Comparison of ENCODE assay signal across 14 cellular contexts in the genomic region with DNA sequence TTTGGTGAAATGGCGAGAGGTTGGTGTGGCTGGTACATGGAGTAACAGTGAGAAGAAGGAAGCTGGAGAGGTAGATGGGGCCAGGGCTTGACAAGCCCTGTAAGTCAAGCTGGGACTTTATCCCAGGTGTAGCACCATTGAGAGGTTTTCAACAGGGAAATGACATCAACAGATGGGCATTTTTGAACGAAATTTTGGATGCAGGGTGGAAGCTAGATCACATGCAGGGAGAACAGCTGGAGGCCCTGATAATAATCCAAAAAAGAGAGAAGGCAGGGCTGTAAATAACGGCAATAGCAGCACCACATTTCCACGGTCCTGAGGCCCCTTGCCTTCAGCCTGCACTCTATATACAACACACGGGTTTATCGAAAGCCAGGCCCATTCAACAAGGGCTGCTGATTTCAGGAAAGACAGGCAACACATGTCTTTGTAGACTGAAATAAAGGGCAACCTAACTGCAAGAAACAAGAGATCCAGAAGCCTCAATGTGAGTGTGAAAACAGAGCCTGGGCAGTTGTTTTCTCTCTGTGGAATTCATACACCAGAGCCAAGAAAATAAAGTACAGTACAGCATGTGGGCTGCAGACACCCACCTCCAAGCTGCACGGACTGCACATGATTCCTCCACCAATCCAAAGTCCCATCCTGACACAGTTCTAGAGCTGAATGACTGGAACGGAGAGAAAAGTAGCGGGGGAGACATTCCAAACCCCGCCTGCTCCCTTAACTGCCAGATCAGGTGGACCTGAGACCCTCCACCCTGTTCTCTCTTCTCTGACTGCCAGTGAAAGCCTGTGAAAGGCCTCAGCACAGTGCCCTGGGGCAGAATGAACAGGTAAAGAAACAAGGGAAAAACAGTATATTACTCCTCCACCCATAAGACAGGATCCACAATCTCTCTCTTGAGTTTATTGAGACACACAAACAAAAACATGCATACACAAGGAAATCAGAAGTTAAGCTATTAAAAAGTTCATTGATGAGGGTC. TPM values are rescaled to one million over a fixed set of nuclear protein-coding genes. Genes with fewer than 3 reads are reported as not detected.
DNase-seq lines count a peak whose midpoint lies in the region; ATAC-seq and TF ChIP-seq lines count a peak whose summit lies in the region.
"Had no signal": no experiment of that assay in that cellular context is flagged by ENCODE, and none has a peak within 500 bp of the region (broad histone marks: within the 10 kb centered on the region; RNA-seq: fewer than 3 reads in every experiment).

No MANE protein-coding gene starts in this region.

- no peaks in the 10 kb centered on the region for H3K9me3 ChIP-seq in CD4-positive, alpha-beta T cell (ENCODE audit: control insufficient read depth, low read length)
- H3K9me3 ChIP-seq: Caco-2 had no signal

- H3K4me3 Mint-ChIP-seq in CD4-positive, alpha-beta T cell: no peak overlapping the region
- no peak overlapping the region for H3K4me3 Mint-ChIP-seq in nephron progenitor cell
- no peak overlapping the region for H3K4me3 Mint-ChIP-seq in activated CD4-positive, alpha-beta T cell treated with anti-CD3 and anti-CD28 coated beads for 36 hours
- H3K4me3 Mint-ChIP-seq: immature natural killer cell had no signal

- H3K27me3 ChIP-seq in CD4-positive, alpha-beta T cell (ENCODE audit: control insufficient read depth, insufficient read depth, low read length): no peaks in the 10 kb centered on the region

- H3K27ac ChIP-seq in CD4-positive, alpha-beta T cell (ENCODE audit: low read depth, low read length): no peak overlapping the region

- no peaks in the 10 kb centered on the region for H3K9me3 Mint-ChIP-seq in CD4-positive, alpha-beta T cell
- no peaks in the 10 kb centered on the region for H3K9me3 Mint-ChIP-seq in nephron progenitor cell
- no peaks in the 10 kb centered on the region for H3K9me3 Mint-ChIP-seq in activated CD4-positive, alpha-beta T cell treated with anti-CD3 and anti-CD28 coated beads for 36 hours (ENCODE audit: low read depth)
- H3K9me3 Mint-ChIP-seq: immature natural killer cell had no signal

- no peaks in the 10 kb centered on the region for H3K27me3 Mint-ChIP-seq in CD4-positive, alpha-beta T cell
- no peaks in the 10 kb centered on the region for H3K27me3 Mint-ChIP-seq in nephron progenitor cell (ENCODE audit: low read depth, poor library complexity)
- H3K27me3 Mint-ChIP-seq in activated CD4-positive, alpha-beta T cell treated with anti-CD3 and anti-CD28 coated beads for 36 hours: no peaks in the 10 kb centered on the region

- peak overlapping the region; percentile 88 for H3K27ac Mint-ChIP-seq in CD4-positive, alpha-beta T cell
- H3K27ac Mint-ChIP-seq in nephron progenitor cell: peak overlapping the region; percentile 18
- H3K27ac Mint-ChIP-seq in activated CD4-positive, alpha-beta T cell treated with anti-CD3 and anti-CD28 coated beads for 36 hours: no peak overlapping the region
- H3K27ac Mint-ChIP-seq: immature natural killer cell had no signal

- intact Hi-C loops in CD4-positive, alpha-beta T cell (cut with DNase I, micrococcal nuclease): loop anchor here (5.0 kb wide), 2 partner anchors 33 to 37 kb away; no protein-coding TSS in a partner anchor
- intact Hi-C loops in activated CD4-positive, alpha-beta T cell treated with anti-CD3 and anti-CD28 coated beads for 36 hours (cut with DNase I, micrococcal nuclease): loop anchor here in 1 of 2 experiments (5.0 kb wide), 1 partner anchor 37 kb away; no protein-coding TSS in a partner anchor

- TF ChIP-seq CTCF in CD4-positive, alpha-beta T cell (IDR thresholded peaks at IDR 0.05): no peak
- no peak for TF ChIP-seq CTCF in nephron progenitor cell (IDR thresholded peaks at IDR 0.05)

- H3K4me1 Mint-ChIP-seq in CD4-positive, alpha-beta T cell (ENCODE audit: low read depth): peaks cover 50% of the 10 kb centered on the region
- peaks cover 8% of the 10 kb centered on the region for H3K4me1 Mint-ChIP-seq in nephron progenitor cell
- H3K4me1 Mint-ChIP-seq in activated CD4-positive, alpha-beta T cell treated with anti-CD3 and anti-CD28 coated beads for 36 hours: peaks cover 34% of the 10 kb centered on the region

- POLR2A ChIA-PET in CD4-positive, alpha-beta T cell (lab: Charles Lee): interaction anchor here (0.8 kb wide), 1 partner anchor 38 kb away, joined by 3 read pairs; no protein-coding TSS in a partner anchor
- POLR2A ChIA-PET in activated CD4-positive, alpha-beta T cell treated with anti-CD3 and anti-CD28 coated beads for 36 hours (lab: Charles Lee): no interaction called here

- H3K36me3 Mint-ChIP-seq in CD4-positive, alpha-beta T cell (ENCODE audit: low read depth): peaks cover 66% of the 10 kb centered on the region
- H3K36me3 Mint-ChIP-seq in nephron progenitor cell (ENCODE audit: low read depth): peaks cover 18% of the 10 kb centered on the region
- peaks cover 12% of the 10 kb centered on the region for H3K36me3 Mint-ChIP-seq in activated CD4-positive, alpha-beta T cell treated with anti-CD3 and anti-CD28 coated beads for 36 hours (ENCODE audit: low read depth)

- no peak for ATAC-seq in CD4-positive, alpha-beta T cell (ENCODE audit: poor library complexity)
- no peak for ATAC-seq in activated CD4-positive, alpha-beta T cell treated with anti-CD3 and anti-CD28 coated beads for 36 hours
- ATAC-seq: SK-N-SH treated with all-trans-retinoic acid at 6 μM for 48 hours had no signal

- no peak for DNase-seq in CD4-positive, alpha-beta T cell
- DNase-seq in OCI-M1 (lab: John Stamatoyannopoulos, UW) (peak; percentile 13), fibroblast of peridontal ligament (ENCODE audit: extremely low read depth) (peak; percentile 3), nephron progenitor cell (no peak), GOT3 (lab: John Stamatoyannopoulos, UW) (no peak), DMS153 (lab: John Stamatoyannopoulos, UW) (no peak)
- no peak for DNase-seq in stimulated activated CD4-positive, alpha-beta T cell treated with anti-CD3 and anti-CD28 coated beads, Interleukin-1b, Interleukin-23, amount 100 ng/mL, for 48 hours
- DNase-seq in activated CD4-positive, alpha-beta T cell treated with anti-CD3 and anti-CD28 coated beads for 36 hours: no peak
- DNase-seq: Caco-2; immature natural killer cell; NCI-H146; stimulated activated CD4-positive, alpha-beta T cell treated with anti-CD3 and anti-CD28 coated beads, Interleukin-2, amount 100 ng/mL, for 48 hours; trophoblast cell had no signal

- CTCF ChIA-PET in CD4-positive, alpha-beta T cell (lab: Charles Lee): no interaction called here
- CTCF ChIA-PET in activated CD4-positive, alpha-beta T cell treated with anti-CD3 and anti-CD28 coated beads for 36 hours (lab: Charles Lee): interaction anchor here (1.1 to 3.3 kb wide), 2 partner anchors 39 to 43 kb away, joined by 5 to 11 read pairs; no protein-coding TSS in a partner anchor

RNA-seq across cellular contexts. Expression of a gene that starts 36.3 kb away (rescaled TPM):
- total RNA-seq in CD4-positive, alpha-beta T cell: 10 to 100 TPM; 22.0 to 25.9 TPM
- 10 to 100 TPM in 1 of 2 experiments, 1 to 10 TPM in 1; 6.8 to 10.8 TPM for total RNA-seq in activated CD4-positive, alpha-beta T cell treated with anti-CD3 and anti-CD28 coated beads for 36 hours

RNA-seq across cellular contexts. Expression of a gene that starts 54.6 kb away (rescaled TPM):
- 10 to 100 TPM; 52.7 to 53.2 TPM for total RNA-seq in CD4-positive, alpha-beta T cell
- 10 to 100 TPM; 18.9 to 32.1 TPM for total RNA-seq in activated CD4-positive, alpha-beta T cell treated with anti-CD3 and anti-CD28 coated beads for 36 hours

Comparison
In these comparisons a context has a peak if more than half of its experiments do, and no peak if none do; other contexts are left out.
1. DNase-seq: peak in OCI-M1 (single experiment) and fibroblast of peridontal ligament (single experiment); none in CD4-positive, alpha-beta T cell (0 of 10), nephron progenitor cell (single experiment), stimulated activated CD4-positive, alpha-beta T cell treated with anti-CD3 and anti-CD28 coated beads, Interleukin-1b, Interleukin-23, amount 100 ng/mL, for 48 hours (single experiment), GOT3 (single experiment), DMS153 (single experiment) and activated CD4-positive, alpha-beta T cell treated with anti-CD3 and anti-CD28 coated beads for 36 hours (single experiment).